20 cellular contexts compared by ENCODE assay signal in the genomic region with DNA sequence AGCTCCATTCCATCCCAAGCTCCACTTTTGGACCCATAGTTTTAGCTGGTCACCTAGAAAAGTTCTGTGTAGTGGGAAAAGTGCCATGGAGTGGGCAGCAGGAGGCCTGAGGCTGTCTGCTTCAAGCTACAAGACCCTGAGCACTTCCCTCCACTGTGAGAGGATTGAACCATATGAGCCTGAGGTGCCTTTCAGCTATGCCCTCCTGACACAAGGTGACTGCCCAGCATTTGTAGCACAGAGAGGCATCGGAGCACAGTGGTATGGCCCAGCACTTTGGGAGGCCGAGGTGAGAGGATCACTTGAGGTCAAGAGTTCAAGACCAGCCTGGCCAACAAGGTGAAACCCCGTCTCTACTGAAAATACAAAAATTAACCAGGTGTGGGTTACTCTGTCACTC. TPM values are rescaled to one million over a fixed set of nuclear protein-coding genes. Genes with fewer than 3 reads are reported as not detected.
"Had no signal": no experiment of that assay in that cellular context is flagged by ENCODE, and none has a peak within 500 bp of the region (broad histone marks: within the 10 kb centered on the region; RNA-seq: fewer than 3 reads in every experiment).

No MANE protein-coding gene starts in this region.

- H3K27ac ChIP-seq: neural progenitor cell, ovary, suprapubic skin, VCaP had no signal

- ATAC-seq: activated T-helper 17 cell treated with anti-CD3 and anti-CD28 coated beads, Interleukin-2, amount 50 U/mL, for 72 hours; stimulated activated naive CD8-positive, alpha-beta T cell treated with anti-CD3 and anti-CD28 coated beads, Interleukin-15, Interleukin-2, amounts not matched to agents 100 U/mL and 50 U/mL, for 24 hours had no signal

- H3K9me3 Mint-ChIP-seq: activated naive CD4-positive, alpha-beta T cell treated with anti-CD3 and anti-CD28 coated beads for 36 hours; activated T-helper 17 cell treated with anti-CD3 and anti-CD28 coated beads, Interleukin-2, amount 50 U/mL, for 72 hours; immature natural killer cell had no signal

- H3K4me3 ChIP-seq: neural progenitor cell, ovary, suprapubic skin had no signal

- H3K27ac Mint-ChIP-seq: activated naive CD4-positive, alpha-beta T cell treated with anti-CD3 and anti-CD28 coated beads for 36 hours; activated T-helper 17 cell treated with anti-CD3 and anti-CD28 coated beads, Interleukin-2, amount 50 U/mL, for 72 hours; immature natural killer cell; neural progenitor cell had no signal

- H3K27me3 ChIP-seq: ovary had no signal

- FAIRE-seq: small intestine had no signal

- DNase-seq: activated CD4-positive, alpha-beta T cell treated with anti-CD3 and anti-CD28 coated beads for 1 hour; activated CD4-positive, alpha-beta T cell treated with anti-CD3 and anti-CD28 coated beads, Interleukin-2, amount 50 U/mL, for 4 hours; activated naive CD4-positive, alpha-beta T cell treated with anti-CD3 and anti-CD28 coated beads for 36 hours; activated T-cell treated with anti-CD3 and anti-CD28 coated beads for 4 hours; immature natural killer cell; midbrain; small intestine; stimulated activated CD4-positive, alpha-beta T cell treated with anti-CD3 and anti-CD28 coated beads, Interleukin-4, amount 100 ng/mL, for 4 hours; stimulated activated CD8-positive, alpha-beta memory T cell treated with anti-CD3 and anti-CD28 coated beads, Interleukin-4, amount 100 ng/mL, for 48 hours; stimulated activated naive CD8-positive, alpha-beta T cell treated with anti-CD3 and anti-CD28 coated beads, Interleukin-15, Interleukin-2, amounts not matched to agents 100 U/mL and 50 U/mL, for 24 hours had no signal

- H3K9me3 ChIP-seq: ovary, suprapubic skin had no signal

- H3K36me3 ChIP-seq: neural progenitor cell, ovary, suprapubic skin had no signal

- H3K4me3 Mint-ChIP-seq: activated naive CD4-positive, alpha-beta T cell treated with anti-CD3 and anti-CD28 coated beads for 36 hours; activated T-helper 17 cell treated with anti-CD3 and anti-CD28 coated beads, Interleukin-2, amount 50 U/mL, for 72 hours; immature natural killer cell; neural progenitor cell had no signal

RNA-seq across cellular contexts. Expression of gene KBTBD13, which starts 3.9 kb away (rescaled TPM):
- total RNA-seq: activated naive CD4-positive, alpha-beta T cell treated with anti-CD3 and anti-CD28 coated beads for 36 hours; activated T-helper 17 cell treated with anti-CD3 and anti-CD28 coated beads, Interleukin-2, amount 50 U/mL, for 72 hours; lung microvascular endothelial cell; renal cortical epithelial cell; suprapubic skin; T-helper 1 cell treated with Interleukin-12 subunit alpha and Interleukin-12 subunit beta and Interleukin-4 antibody, amounts not matched to agents 30 ng/mL and 1 ng/mL, for 36 hours had no signal

RNA-seq across cellular contexts. Expression of gene RASL12, which starts 4.8 kb away (rescaled TPM):
- total RNA-seq: activated naive CD4-positive, alpha-beta T cell treated with anti-CD3 and anti-CD28 coated beads for 36 hours; activated T-helper 17 cell treated with anti-CD3 and anti-CD28 coated beads, Interleukin-2, amount 50 U/mL, for 72 hours; lung microvascular endothelial cell; renal cortical epithelial cell; T-helper 1 cell treated with Interleukin-12 subunit alpha and Interleukin-12 subunit beta and Interleukin-4 antibody, amounts not matched to agents 30 ng/mL and 1 ng/mL, for 36 hours had no signal

RNA-seq across cellular contexts. Expression of gene SLC51B, which starts 27.4 kb away (rescaled TPM):
- total RNA-seq: activated naive CD4-positive, alpha-beta T cell treated with anti-CD3 and anti-CD28 coated beads for 36 hours; activated T-helper 17 cell treated with anti-CD3 and anti-CD28 coated beads, Interleukin-2, amount 50 U/mL, for 72 hours; lung microvascular endothelial cell; myocyte; T-helper 1 cell treated with Interleukin-12 subunit alpha and Interleukin-12 subunit beta and Interleukin-4 antibody, amounts not matched to agents 30 ng/mL and 1 ng/mL, for 36 hours; ureter had no signal
